In the genomic region with DNA sequence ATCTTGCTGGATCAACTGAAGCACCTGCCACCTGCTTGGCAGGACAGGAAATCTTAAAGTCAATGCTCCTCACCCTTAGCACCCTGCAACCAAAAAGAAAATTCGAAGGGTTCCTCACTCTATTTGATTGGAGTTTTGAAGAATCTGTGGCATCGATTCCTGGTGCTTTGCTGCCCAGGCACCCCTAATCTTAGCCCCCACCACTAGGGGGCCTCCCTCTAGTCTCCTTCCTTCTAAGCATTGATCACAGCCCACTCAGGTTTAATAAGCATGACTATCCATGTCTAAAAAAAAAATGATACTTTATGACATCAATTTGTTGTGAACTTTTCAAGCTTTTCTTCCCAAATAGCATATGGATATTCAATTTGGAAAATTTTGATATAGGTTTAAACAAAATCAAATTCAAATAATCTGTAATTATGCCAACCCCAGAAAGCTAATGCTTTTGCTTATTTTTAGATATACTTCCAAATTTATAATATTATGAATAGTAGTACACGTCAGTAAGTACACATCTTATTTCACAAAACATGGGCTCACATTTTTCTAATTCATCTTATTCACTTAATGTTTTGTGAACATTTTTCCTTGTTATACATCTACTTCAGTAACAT, we compare ENCODE assay signal across 11 cellular contexts. TPM values are rescaled to one million over a fixed set of nuclear protein-coding genes. Genes with fewer than 3 reads are reported as not detected.
DNase-seq lines count a peak whose midpoint lies in the region; ATAC-seq and TF ChIP-seq lines count a peak whose summit lies in the region.
"Had no signal": no experiment of that assay in that cellular context is flagged by ENCODE, and none has a peak within 500 bp of the region (broad histone marks: within the 10 kb centered on the region; RNA-seq: fewer than 3 reads in every experiment).

No MANE protein-coding gene starts in this region.

- H3K27ac Mint-ChIP-seq in MCF 10A (ENCODE audit: low read depth, unreplicated experiment) = no peak overlapping the region
- H3K27ac Mint-ChIP-seq: activated naive CD4-positive, alpha-beta T cell treated with anti-CD3 and anti-CD28 coated beads, Interleukin-2, amount 50 U/mL, for 72 hours had no signal

- TF ChIP-seq POLR2A in breast epithelium (IDR thresholded peaks at IDR 0.05) = no peak

- no peaks in the 10 kb centered on the region for H3K27me3 Mint-ChIP-seq in MCF 10A (ENCODE audit: insufficient read depth, unreplicated experiment)

- TF ChIP-seq CTCF in MCF 10A (IDR thresholded peaks at IDR 0.05; ENCODE audit: unreplicated experiment) (peak; percentile 41), breast epithelium (IDR thresholded peaks at IDR 0.05) (no peak), astrocyte of the spinal cord (IDR thresholded peaks at IDR 0.05; ENCODE audit: low read depth, low read length) (peak; percentile 41), smooth muscle cell (IDR thresholded peaks at IDR 0.05; ENCODE audit: borderline replicate concordance, insufficient read depth, poor library complexity, severe bottlenecking) (peak; percentile 46)

- no peak overlapping the region for H3K9ac ChIP-seq in smooth muscle cell (ENCODE audit: low read depth)

- CTCF ChIA-PET in MCF 10A (lab: Yijun Ruan, JAX) = interaction anchor here (0.6 kb wide), 1 partner anchor 68 kb away, joined by 3 read pairs; no protein-coding TSS in a partner anchor

- no peaks in the 10 kb centered on the region for H3K36me3 ChIP-seq in breast epithelium
- no peaks in the 10 kb centered on the region for H3K36me3 ChIP-seq in smooth muscle cell (ENCODE audit: low read depth)
- H3K36me3 ChIP-seq: pancreas had no signal

- 59% methylated on average over 3 of the region's 3 CpGs for WGBS in smooth muscle cell (ENCODE audit: low lambda C conversion rate)

- H3K4me2 ChIP-seq in smooth muscle cell = no peak overlapping the region

- BruUV-seq in MCF 10A (replicated peaks; lab: Mats Ljungman, UMichigan) = no TSS peak

- H3K27me3 ChIP-seq in breast epithelium (no peaks in the 10 kb centered on the region), smooth muscle cell (ENCODE audit: low read depth) (no peaks in the 10 kb centered on the region)
- H3K27me3 ChIP-seq: pancreas had no signal

- H3K79me2 ChIP-seq in smooth muscle cell (ENCODE audit: low read depth) = no peaks in the 10 kb centered on the region

- in situ Hi-C loops in astrocyte of the spinal cord (cut with HindIII; ENCODE audit: low sequenced_read_pairs) = no loop called here

- H2AFZ ChIP-seq in smooth muscle cell (ENCODE audit: low read depth) = no peak overlapping the region

- ATAC-seq in HG03565 (IDR thresholded peaks at IDR 0.05; ENCODE audit: unreplicated experiment) = peak; percentile 46
- ATAC-seq: activated naive CD4-positive, alpha-beta T cell treated with anti-CD3 and anti-CD28 coated beads, Interleukin-2, amount 50 U/mL, for 72 hours; pancreas had no signal

- H3K4me1 ChIP-seq in breast epithelium = no peaks in the 10 kb centered on the region
- peaks cover 1% of the 10 kb centered on the region for H3K4me1 ChIP-seq in smooth muscle cell (ENCODE audit: low read depth)
- H3K4me1 ChIP-seq: pancreas had no signal

- H3K4me3 ChIP-seq in breast epithelium (no peak overlapping the region), astrocyte of the spinal cord (ENCODE audit: low read depth, low read length) (no peak overlapping the region), smooth muscle cell (no peak overlapping the region)
- H3K4me3 ChIP-seq: pancreas had no signal

- no peaks in the 10 kb centered on the region for H3F3A ChIP-seq in smooth muscle cell (ENCODE audit: low read depth)

- no peaks in the 10 kb centered on the region for H3K9me3 Mint-ChIP-seq in MCF 10A (ENCODE audit: unreplicated experiment)
- H3K9me3 Mint-ChIP-seq: activated naive CD4-positive, alpha-beta T cell treated with anti-CD3 and anti-CD28 coated beads, Interleukin-2, amount 50 U/mL, for 72 hours had no signal

- no peak overlapping the region for H3K4me3 Mint-ChIP-seq in MCF 10A (ENCODE audit: unreplicated experiment)

- intact Hi-C loops in MCF 10A (cut with micrococcal nuclease) (no loop called here), breast epithelium (cut with DNase I; ENCODE audit: low total_unique reads) (no loop called here)

- POLR2A ChIA-PET in MCF 10A (lab: Yijun Ruan, JAX) = no interaction called here

- H3K36me3 Mint-ChIP-seq in MCF 10A (ENCODE audit: insufficient read depth, unreplicated experiment) = no peaks in the 10 kb centered on the region
- H3K36me3 Mint-ChIP-seq: activated naive CD4-positive, alpha-beta T cell treated with anti-CD3 and anti-CD28 coated beads, Interleukin-2, amount 50 U/mL, for 72 hours had no signal

- H3K4me1 Mint-ChIP-seq in MCF 10A (ENCODE audit: insufficient read depth, unreplicated experiment) = no peaks in the 10 kb centered on the region

- H3K9me3 ChIP-seq in breast epithelium (no peaks in the 10 kb centered on the region), smooth muscle cell (replicated peaks; ENCODE audit: low read depth) (no peaks in the 10 kb centered on the region)
- H3K9me3 ChIP-seq: pancreas had no signal

- no peak overlapping the region for H3K27ac ChIP-seq in breast epithelium
- H3K27ac ChIP-seq in smooth muscle cell (ENCODE audit: low read depth) = no peak overlapping the region
- H3K27ac ChIP-seq: pancreas had no signal

- DNase-seq in MCF 10A (ENCODE audit: unreplicated experiment) = peak; percentile 30
- no peak for DNase-seq in breast epithelium (ENCODE audit: low spot score in 2 of 2)
- no peak for DNase-seq in astrocyte of the spinal cord (ENCODE audit: low read depth, low spot score)
- no peak for DNase-seq in smooth muscle cell (lab: John Stamatoyannopoulos, UW; ENCODE audit: unreplicated experiment)
- DNase-seq in inferior parietal cortex (ENCODE audit: extremely low spot score) = no peak
- DNase-seq in midbrain (lab: John Stamatoyannopoulos, UW) = no peak
- DNase-seq in Ammon's horn (ENCODE audit: low spot score) = no peak
- DNase-seq: MV-4-11, pancreas had no signal

- no peaks in the 10 kb centered on the region for H4K20me1 ChIP-seq in smooth muscle cell (ENCODE audit: low read depth)

RNA-seq across cellular contexts. Expression of gene NRG3, which starts 45.3 kb away (rescaled TPM):
- not detected in 2 replicates for total RNA-seq in MCF 10A (2022)
- total RNA-seq in breast epithelium = under 1 TPM; 0.16 to 0.88 (median 0.33) TPM
- total RNA-seq in smooth muscle cell = 2.4 and 4.0 TPM in 2 replicates
- polyA plus RNA-seq in smooth muscle cell = 4.3 and 4.8 TPM in 2 replicates
- total RNA-seq: activated naive CD4-positive, alpha-beta T cell treated with anti-CD3 and anti-CD28 coated beads, Interleukin-2, amount 50 U/mL, for 72 hours had no signal

Comparison
In these comparisons a context has a peak if more than half of its experiments do, and no peak if none do; other contexts are left out.
1. CTCF ChIP-seq: peak in MCF 10A (single experiment), astrocyte of the spinal cord (single experiment) and smooth muscle cell (single experiment); none in breast epithelium (0 of 3).